Comparison of ENCODE assay signal across 23 cellular contexts in genomic region chr20:31989030-31989645, GRCh38. TPM values are rescaled to one million over a fixed set of nuclear protein-coding genes. Genes with fewer than 3 reads are reported as not detected.
"Had no signal": no experiment of that assay in that cellular context is flagged by ENCODE, and none has a peak within 500 bp of the region (broad histone marks: within the 10 kb centered on the region; RNA-seq: fewer than 3 reads in every experiment).

No MANE protein-coding gene starts in this region.

- H3K27me3 ChIP-seq: ovary, thyroid gland had no signal

- DNase-seq: activated B cell treated with CpG ODN at 0.5 μM for 24 hours; activated CD4-positive, alpha-beta T cell treated with anti-CD3 and anti-CD28 coated beads for 48 hours; activated naive CD4-positive, alpha-beta T cell treated with anti-CD3 and anti-CD28 coated beads, Interleukin-2, amount 50 U/mL, for 16 hours; activated T-cell treated with anti-CD3 and anti-CD28 coated beads, Interleukin-2, amount 50 U/mL, for 24 hours; heart right ventricle; left ventricle myocardium inferior; mammary epithelial cell; midbrain; ovary; SK-N-SH; stimulated activated CD4-positive, alpha-beta T cell treated with anti-CD3 and anti-CD28 coated beads, Interleukin-12 subunit alpha, Interleukin-12 subunit beta, amount 100 ng/mL, for 4 hours; stimulated activated CD4-positive, alpha-beta T cell treated with anti-CD3 and anti-CD28 coated beads, Interleukin-1b, Interleukin-23, amount 100 ng/mL, for 48 hours; stimulated activated CD8-positive, alpha-beta memory T cell treated with anti-CD3 and anti-CD28 coated beads, Interleukin-4, amount 100 ng/mL, for 48 hours; stimulated activated naive CD4-positive, alpha-beta T cell treated with Interleukin-2 at 50 U/mL for 16 hours; thyroid gland had no signal

- H3K4me3 Mint-ChIP-seq: activated B cell treated with CpG ODN at 0.5 μM for 24 hours; activated CD8-positive, alpha-beta T cell treated with anti-CD3 and anti-CD28 coated beads for 36 hours; activated T-cell treated with anti-CD3 and anti-CD28 coated beads, Interleukin-2, amount 50 U/mL, for 24 hours; neural crest cell had no signal

- H3K9me3 ChIP-seq: gastroesophageal sphincter, heart right ventricle, left ventricle myocardium inferior, ovary, SK-N-SH, thyroid gland had no signal

- H3K4me1 Mint-ChIP-seq: activated B cell treated with CpG ODN at 0.5 μM for 24 hours, neural crest cell had no signal

- H3K9ac ChIP-seq: SK-N-SH had no signal

- H3K27ac Mint-ChIP-seq: activated B cell treated with CpG ODN at 0.5 μM for 24 hours; activated CD8-positive, alpha-beta T cell treated with anti-CD3 and anti-CD28 coated beads for 36 hours; activated T-cell treated with anti-CD3 and anti-CD28 coated beads, Interleukin-2, amount 50 U/mL, for 24 hours; activated T-helper 2 cell treated with anti-CD3 and anti-CD28 coated beads, Interferon-gamma antibody, Interleukin-2, Interleukin-4, amounts not matched to agents 10 μg/mL and 5 μg/mL and 100 μg/mL, durations not matched to agents 14 hours and 24 hours and 36 hours had no signal

- H3K4me2 ChIP-seq: SK-N-SH had no signal

- H3K27ac ChIP-seq: coronary artery, gastroesophageal sphincter, heart right ventricle, left ventricle myocardium inferior, ovary, thyroid gland had no signal

- H3K9me3 Mint-ChIP-seq: activated B cell treated with CpG ODN at 0.5 μM for 24 hours; activated CD8-positive, alpha-beta T cell treated with anti-CD3 and anti-CD28 coated beads for 36 hours; activated T-cell treated with anti-CD3 and anti-CD28 coated beads, Interleukin-2, amount 50 U/mL, for 24 hours; activated T-helper 2 cell treated with anti-CD3 and anti-CD28 coated beads, Interferon-gamma antibody, Interleukin-2, Interleukin-4, amounts not matched to agents 10 μg/mL and 5 μg/mL and 100 μg/mL, durations not matched to agents 14 hours and 24 hours and 36 hours; neural crest cell had no signal

- H3K4me3 ChIP-seq: coronary artery, gastroesophageal sphincter, heart right ventricle, left ventricle myocardium inferior, ovary, thyroid gland had no signal

- H3K4me1 ChIP-seq: gastroesophageal sphincter, heart right ventricle, left ventricle myocardium inferior, thyroid gland had no signal

- H3K36me3 ChIP-seq: gastroesophageal sphincter, heart right ventricle, left ventricle myocardium inferior, ovary, thyroid gland had no signal

- ATAC-seq: gastroesophageal sphincter, heart right ventricle had no signal

RNA-seq across cellular contexts. Expression of gene CCM2L, which starts 21.1 kb away (rescaled TPM):
- total RNA-seq: activated CD8-positive, alpha-beta T cell treated with anti-CD3 and anti-CD28 coated beads for 36 hours; activated T-helper 2 cell treated with anti-CD3 and anti-CD28 coated beads, Interferon-gamma antibody, Interleukin-2, Interleukin-4, amounts not matched to agents 10 μg/mL and 5 μg/mL and 100 μg/mL, durations not matched to agents 14 hours and 24 hours and 36 hours; kidney epithelial cell; mammary epithelial cell had no signal
- polyA plus RNA-seq: mammary epithelial cell, SK-N-SH had no signal

RNA-seq across cellular contexts. Expression of gene XKR7, which starts 21.2 kb away (rescaled TPM):
- total RNA-seq: activated CD8-positive, alpha-beta T cell treated with anti-CD3 and anti-CD28 coated beads for 36 hours; activated T-helper 2 cell treated with anti-CD3 and anti-CD28 coated beads, Interferon-gamma antibody, Interleukin-2, Interleukin-4, amounts not matched to agents 10 μg/mL and 5 μg/mL and 100 μg/mL, durations not matched to agents 14 hours and 24 hours and 36 hours; cardiac septum; heart right ventricle; left ventricle myocardium inferior; mammary epithelial cell; ovary; subcutaneous adipose tissue had no signal
- polyA plus RNA-seq: heart right ventricle, mammary epithelial cell, ovary had no signal
